Comparison of ENCODE assay signal across 12 cellular contexts in the genomic region with DNA sequence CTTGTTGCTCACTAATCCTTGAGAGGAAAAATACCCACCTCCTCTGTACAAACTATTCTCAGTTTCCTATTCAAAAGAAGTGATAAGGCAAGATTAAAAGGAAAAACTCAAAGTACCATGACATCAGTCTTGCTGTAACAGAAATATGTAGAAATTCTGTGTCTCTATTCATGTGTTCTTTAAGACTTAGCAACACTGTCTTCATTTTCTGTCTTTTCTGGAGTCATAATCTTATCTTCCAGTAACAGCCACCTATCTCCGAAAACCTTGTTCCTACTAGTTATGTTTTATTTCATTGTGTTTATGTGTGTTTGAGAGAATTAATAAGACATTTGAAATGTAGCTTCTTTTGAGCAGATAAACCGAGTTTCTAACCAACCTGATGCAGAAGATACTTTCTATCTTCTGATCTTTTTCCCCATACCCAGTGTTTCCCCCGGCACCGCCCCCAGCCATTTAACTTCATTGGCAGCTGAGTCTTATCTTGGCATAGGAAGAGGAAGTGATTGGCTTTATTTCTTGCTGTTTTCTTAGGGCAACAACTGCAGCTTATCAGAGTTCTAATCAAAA. TPM values are rescaled to one million over a fixed set of nuclear protein-coding genes. Genes with fewer than 3 reads are reported as not detected.
DNase-seq lines count a peak whose midpoint lies in the region; ATAC-seq lines count a peak whose summit lies in the region.
"Had no signal": no experiment of that assay in that cellular context is flagged by ENCODE, and none has a peak within 500 bp of the region (broad histone marks: within the 10 kb centered on the region; RNA-seq: fewer than 3 reads in every experiment).

No MANE protein-coding gene starts in this region.

- peaks cover 23% of the 10 kb centered on the region for H3K4me1 Mint-ChIP-seq in activated CD8-positive, alpha-beta T cell treated with anti-CD3 and anti-CD28 coated beads, Interleukin-2, amount 10 ng/mL, durations not matched to agents 7 days and 5 days (ENCODE audit: low read depth)
- peaks cover 14 to 56% (median 30%) of the 10 kb centered on the region in 4 donors for H3K4me1 Mint-ChIP-seq in naive thymus-derived CD8-positive, alpha-beta T cell

- H3K27me3 Mint-ChIP-seq in activated CD8-positive, alpha-beta T cell treated with anti-CD3 and anti-CD28 coated beads, Interleukin-2, amount 10 ng/mL, durations not matched to agents 7 days and 5 days (ENCODE audit: low read depth), result no peaks in the 10 kb centered on the region
- no peaks in the 10 kb centered on the region for H3K27me3 Mint-ChIP-seq in naive thymus-derived CD8-positive, alpha-beta T cell

- CTCF ChIA-PET in activated CD8-positive, alpha-beta T cell treated with anti-CD3 and anti-CD28 coated beads, Interleukin-2, amount 10 ng/mL, durations not matched to agents 7 days and 5 days (lab: Charles Lee), result no interaction called here

- no peaks in the 10 kb centered on the region for H3K9me3 Mint-ChIP-seq in activated CD8-positive, alpha-beta T cell treated with anti-CD3 and anti-CD28 coated beads, Interleukin-2, amount 10 ng/mL, durations not matched to agents 7 days and 5 days (ENCODE audit: insufficient read depth)
- no peaks in the 10 kb centered on the region for H3K9me3 Mint-ChIP-seq in naive thymus-derived CD8-positive, alpha-beta T cell

- no peaks in the 10 kb centered on the region for H3K36me3 Mint-ChIP-seq in activated CD8-positive, alpha-beta T cell treated with anti-CD3 and anti-CD28 coated beads, Interleukin-2, amount 10 ng/mL, durations not matched to agents 7 days and 5 days (ENCODE audit: low read depth)
- H3K36me3 Mint-ChIP-seq in naive thymus-derived CD8-positive, alpha-beta T cell, result peaks cover 0 to 2% (median 2%) of the 10 kb centered on the region in 3 donors

- peak; percentile 66 for DNase-seq in activated effector memory CD4-positive, alpha-beta T cell treated with anti-CD3 and anti-CD28 coated beads, Interleukin-2, amount 50 U/mL, for 16 hours
- DNase-seq in activated effector memory CD4-positive, alpha-beta T cell treated with Interleukin-2 at 50 U/mL for 16 hours, result no peak
- peak; percentile 57 for DNase-seq in Jurkat, Clone E6-1 (ENCODE audit: low read depth, low spot score)
- no peak for DNase-seq in activated CD8-positive, alpha-beta T cell treated with anti-CD3 and anti-CD28 coated beads, Interleukin-2, amount 10 ng/mL, durations not matched to agents 7 days and 5 days
- no peak for DNase-seq in naive thymus-derived CD8-positive, alpha-beta T cell
- DNase-seq in NK-92 (lab: John Stamatoyannopoulos, UW; ENCODE audit: unreplicated experiment), result no peak
- no peak for DNase-seq in SHP77 (lab: John Stamatoyannopoulos, UW)
- DNase-seq in NCI-H187 (lab: John Stamatoyannopoulos, UW), result no peak
- DNase-seq: activated CD4-positive, CD25-positive, alpha-beta regulatory T cell; cerebellar nuclear complex; islet precursor cell; posterior cingulate gyrus had no signal

- ATAC-seq in activated CD8-positive, alpha-beta T cell treated with anti-CD3 and anti-CD28 coated beads, Interleukin-2, amount 10 ng/mL, durations not matched to agents 7 days and 5 days, result no peak
- ATAC-seq in naive thymus-derived CD8-positive, alpha-beta T cell, result no peak

- POLR2A ChIA-PET in activated CD8-positive, alpha-beta T cell treated with anti-CD3 and anti-CD28 coated beads, Interleukin-2, amount 10 ng/mL, durations not matched to agents 7 days and 5 days (lab: Charles Lee), result no interaction called here
- POLR2A ChIA-PET in naive thymus-derived CD8-positive, alpha-beta T cell (lab: Charles Lee), result no interaction called here

- H3K27ac Mint-ChIP-seq in activated CD8-positive, alpha-beta T cell treated with anti-CD3 and anti-CD28 coated beads, Interleukin-2, amount 10 ng/mL, durations not matched to agents 7 days and 5 days, result peak overlapping the region; percentile 47
- peak overlapping the region in 8 of 10 donors; percentile 9 to 87 (median 46) for H3K27ac Mint-ChIP-seq in naive thymus-derived CD8-positive, alpha-beta T cell

- peak overlapping the region; percentile 0 for H3K4me3 Mint-ChIP-seq in activated CD8-positive, alpha-beta T cell treated with anti-CD3 and anti-CD28 coated beads, Interleukin-2, amount 10 ng/mL, durations not matched to agents 7 days and 5 days
- peak overlapping the region in 9 of 10 donors; percentile 38 to 78 (median 52) for H3K4me3 Mint-ChIP-seq in naive thymus-derived CD8-positive, alpha-beta T cell

- peak overlapping the region; percentile 6; the same call in 1 of the 2 replicates for H3K4me3 ChIP-seq in Jurkat, Clone E6-1 (ENCODE audit: low read length)

RNA-seq across cellular contexts. Expression of a gene that starts 8.1 kb away (rescaled TPM):
- 0.80 TPM for polyA plus RNA-seq in Jurkat, Clone E6-1 (2012; ENCODE audit: insufficient read depth, insufficient read length)
- 1 to 10 TPM; 1.2 to 1.3 TPM for total RNA-seq in activated CD8-positive, alpha-beta T cell treated with anti-CD3 and anti-CD28 coated beads, Interleukin-2, amount 10 ng/mL, durations not matched to agents 7 days and 5 days
- 1 to 10 TPM; 3.2 to 3.7 TPM for total RNA-seq in naive thymus-derived CD8-positive, alpha-beta T cell
- 1 to 10 TPM; 2.8 to 5.3 (median 4.1) TPM for polyA plus RNA-seq in naive thymus-derived CD8-positive, alpha-beta T cell

Comparison
In these comparisons a context has a peak if more than half of its experiments do, and no peak if none do; other contexts are left out.
1. DNase-seq: peak in activated effector memory CD4-positive, alpha-beta T cell treated with anti-CD3 and anti-CD28 coated beads, Interleukin-2, amount 50 U/mL, for 16 hours (single experiment) and Jurkat, Clone E6-1 (single experiment); none in activated effector memory CD4-positive, alpha-beta T cell treated with Interleukin-2 at 50 U/mL for 16 hours (single experiment), activated CD8-positive, alpha-beta T cell treated with anti-CD3 and anti-CD28 coated beads, Interleukin-2, amount 10 ng/mL, durations not matched to agents 7 days and 5 days (single experiment), naive thymus-derived CD8-positive, alpha-beta T cell (0 of 10), NK-92 (single experiment), SHP77 (0 of 2) and NCI-H187 (0 of 2).